ENCODE assay signal across 25 cellular contexts in the genomic region with DNA sequence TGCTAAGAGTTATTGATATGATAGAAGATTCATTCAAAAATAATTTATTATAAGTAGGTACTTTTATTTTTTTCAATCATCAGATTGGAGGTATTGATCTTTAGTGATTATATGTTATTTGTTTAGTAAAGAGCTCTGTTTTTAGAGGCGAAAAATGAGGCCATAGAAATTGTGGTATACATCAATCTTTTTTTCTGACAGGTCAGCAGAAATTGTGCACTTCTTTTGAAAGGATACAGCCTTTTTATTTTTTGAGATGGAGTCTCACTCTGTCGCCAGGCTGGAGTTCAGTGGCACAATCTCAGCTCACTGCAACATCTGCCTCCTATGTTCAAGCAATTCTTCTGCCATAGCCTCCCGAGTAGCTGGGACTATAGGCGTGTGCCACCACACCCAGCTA.
A peak's percentile ranks its signal among the peaks of the same experiment; 100 is the strongest.
DNase-seq lines count a peak whose midpoint lies in the region; ATAC-seq, FAIRE-seq and TF ChIP-seq lines count a peak whose summit lies in the region.
"Had no signal": no experiment of that assay in that cellular context is flagged by ENCODE, and none has a peak within 500 bp of the region (broad histone marks: within the 10 kb centered on the region; RNA-seq: fewer than 3 reads in every experiment).

No MANE protein-coding gene starts in this region.

- H3K9me3 ChIP-seq in HepG2 (ENCODE audit: low read length) (no peaks in the 10 kb centered on the region), right lobe of liver (no peaks in the 10 kb centered on the region), K562 (replicated peaks; ENCODE audit: control insufficient read depth, insufficient read depth, low read depth, low read length) (no peaks in the 10 kb centered on the region)
- H3K9me3 ChIP-seq: BE2C had no signal

- CTCF ChIA-PET in HepG2 (lab: Yijun Ruan, JAX; ENCODE audit: low intra/inter-chr PET ratio, low total read pairs), result no interaction called here
- CTCF ChIA-PET in K562 (lab: Yijun Ruan, JAX; ENCODE audit: low intra/inter-chr PET ratio), result no interaction called here
- CTCF ChIA-PET in activated CD8-positive, alpha-beta T cell treated with anti-CD3 and anti-CD28 coated beads for 36 hours (lab: Charles Lee), result no interaction called here

- no peaks in the 10 kb centered on the region for H3K36me3 ChIP-seq in HepG2 (replicated peaks in 1 of 2; ENCODE audit: control insufficient read depth in 1 of 2, insufficient read depth in 2 of 2, low read length in 2 of 2)
- no peaks in the 10 kb centered on the region for H3K36me3 ChIP-seq in right lobe of liver
- no peaks in the 10 kb centered on the region for H3K36me3 ChIP-seq in K562 (ENCODE audit: control insufficient read depth, insufficient read depth, low read length)
- H3K36me3 ChIP-seq: BE2C, BLaER1 had no signal

- H3K27ac Mint-ChIP-seq in activated CD8-positive, alpha-beta T cell treated with anti-CD3 and anti-CD28 coated beads for 36 hours, result no peak overlapping the region
- H3K27ac Mint-ChIP-seq: CD14-positive monocyte; CD4-positive, alpha-beta memory T cell; CD4-positive, CD25-positive, alpha-beta regulatory T cell; CD8-positive, alpha-beta memory T cell had no signal

- H3K9ac ChIP-seq in HepG2 (ENCODE audit: insufficient read depth, low read depth, low read length) (no peak overlapping the region), K562 (ENCODE audit: insufficient read depth in 1 of 2, low read depth in 2 of 2, low read length in 2 of 2) (no peak overlapping the region)
- H3K9ac ChIP-seq: BLaER1 had no signal

- intact Hi-C loops in HepG2 (cut with micrococcal nuclease; ENCODE audit: unreplicated experiment), result no loop called here
- intact Hi-C loops in right lobe of liver (cut with DNase I), result no loop called here
- intact Hi-C loops in K562 (cut with micrococcal nuclease), result no loop called here
- intact Hi-C loops in activated CD8-positive, alpha-beta T cell treated with anti-CD3 and anti-CD28 coated beads for 36 hours (cut with micrococcal nuclease), result no loop called here

- TF ChIP-seq EP300 in HepG2 (IDR thresholded peaks at IDR 0.05; ENCODE audit: low read depth in 2 of 2, low read length in 2 of 2) (no peak), HepG2 (CRISPR knock-in tag; IDR thresholded peaks at IDR 0.05; ENCODE audit: borderline replicate concordance) (no peak), K562 (IDR thresholded peaks at IDR 0.05; ENCODE audit: low read length) (no peak)

- ATAC-seq in HepG2 (no peak), right lobe of liver (no peak), K562 (no peak)
- ATAC-seq in activated CD8-positive, alpha-beta T cell treated with anti-CD3 and anti-CD28 coated beads for 36 hours, result no peak
- ATAC-seq: GM12878 had no signal

- POLR2A ChIA-PET in HepG2 (lab: Yijun Ruan, JAX) (no interaction called here), K562 (lab: Yijun Ruan, JAX) (interaction anchor here (1.3 kb wide), 1 partner anchor 134 kb away, joined by 3 read pairs; no protein-coding TSS in a partner anchor)
- POLR2A ChIA-PET in activated CD8-positive, alpha-beta T cell treated with anti-CD3 and anti-CD28 coated beads for 36 hours (lab: Charles Lee), result no interaction called here

- H3K27me3 ChIP-seq in HepG2 (ENCODE audit: control insufficient read depth in 1 of 2, insufficient read depth in 2 of 2, low read length in 2 of 2), result no peaks in the 10 kb centered on the region
- H3K27me3 ChIP-seq in right lobe of liver, result no peaks in the 10 kb centered on the region
- H3K27me3 ChIP-seq in K562 (ENCODE audit: control insufficient read depth in 2 of 2, insufficient read depth in 2 of 2, low read length in 2 of 2), result no peaks in the 10 kb centered on the region
- H3K27me3 ChIP-seq: BE2C, BLaER1 had no signal

- H3K4me1 ChIP-seq in HepG2 (ENCODE audit: insufficient read depth, low read length) (peaks cover 5% of the 10 kb centered on the region; the same call in 1 of the 2 replicates), right lobe of liver (no peaks in the 10 kb centered on the region), K562 (replicated peaks in 1 of 2; ENCODE audit: control insufficient read depth in 2 of 2, insufficient read depth in 2 of 2, low read length in 2 of 2) (peaks cover 0 to 3% of the 10 kb centered on the region in 2 experiments; a peak in 2 of 5 replicates)
- H3K4me1 ChIP-seq: BE2C, BLaER1 had no signal

- TF ChIP-seq RAD21 in HepG2 (CRISPR knock-in tag; IDR thresholded peaks at IDR 0.05) (no peak), K562 (CRISPR knock-in tag; conservative IDR thresholded peaks at IDR 0.05 in 1 of 2, IDR thresholded peaks at IDR 0.05 in 1 of 2) (no peak)

- H3K36me3 Mint-ChIP-seq in activated CD8-positive, alpha-beta T cell treated with anti-CD3 and anti-CD28 coated beads for 36 hours (ENCODE audit: low read depth), result no peaks in the 10 kb centered on the region
- H3K36me3 Mint-ChIP-seq: CD14-positive monocyte; CD4-positive, alpha-beta memory T cell; CD4-positive, CD25-positive, alpha-beta regulatory T cell; CD8-positive, alpha-beta memory T cell had no signal

- no peaks in the 10 kb centered on the region for H3K9me3 Mint-ChIP-seq in activated CD8-positive, alpha-beta T cell treated with anti-CD3 and anti-CD28 coated beads for 36 hours
- H3K9me3 Mint-ChIP-seq: CD4-positive, alpha-beta memory T cell had no signal

- no TSS peak for BruUV-seq in HepG2 (replicated peaks; lab: Mats Ljungman, UMichigan)
- BruUV-seq in K562 (replicated peaks; lab: Mats Ljungman, UMichigan), result no TSS peak

- H3K4me3 ChIP-seq in HepG2 (replicated peaks in 1 of 3; ENCODE audit: insufficient read depth in 1 of 3, low read depth in 2 of 3, low read length in 3 of 3), result no peak overlapping the region
- no peak overlapping the region for H3K4me3 ChIP-seq in right lobe of liver
- no peak overlapping the region for H3K4me3 ChIP-seq in K562
- H3K4me3 ChIP-seq: BLaER1, GM12878 had no signal

- H2AFZ ChIP-seq in HepG2 (ENCODE audit: low read length) (no peak overlapping the region), K562 (ENCODE audit: low read depth, low read length) (no peak overlapping the region)

- FAIRE-seq in HepG2 (lab: Jason Lieb, UNC) (no peak), K562 (lab: Jason Lieb, UNC) (no peak)
- FAIRE-seq: GM12878, GM12892, GM18507 had no signal

- in situ Hi-C loops in HepG2 (cut with HindIII; ENCODE audit: extremely low pct_ligation_motif_present, low pct_unique_long_range_greater_than_20kb) (no loop called here), K562 (cut with MboI) (no loop called here)

- TF ChIP-seq POLR2A in HepG2 (IDR thresholded peaks at IDR 0.05; ENCODE audit: insufficient read depth in 1 of 2, low read depth in 2 of 2, low read length in 2 of 2) (no peak), right lobe of liver (IDR thresholded peaks at IDR 0.05) (no peak), K562 (conservative IDR thresholded peaks at IDR 0.05) (no peak)

- H3K27ac ChIP-seq in HepG2 (ENCODE audit: extremely low read length, insufficient read depth, low read length), result no peak overlapping the region
- no peak overlapping the region for H3K27ac ChIP-seq in right lobe of liver
- no peak overlapping the region for H3K27ac ChIP-seq in K562 (ENCODE audit: extremely low read depth, low read depth, low read length)
- H3K27ac ChIP-seq: 22Rv1, BLaER1 had no signal

- H3K79me2 ChIP-seq in HepG2 (ENCODE audit: insufficient read depth, low read length), result no peaks in the 10 kb centered on the region
- no peaks in the 10 kb centered on the region for H3K79me2 ChIP-seq in K562 (ENCODE audit: control insufficient read depth, insufficient read depth, low read length)

- H3K4me1 Mint-ChIP-seq in activated CD8-positive, alpha-beta T cell treated with anti-CD3 and anti-CD28 coated beads for 36 hours (ENCODE audit: low read depth), result no peaks in the 10 kb centered on the region
- H3K4me1 Mint-ChIP-seq: CD14-positive monocyte; CD4-positive, alpha-beta memory T cell; CD4-positive, CD25-positive, alpha-beta regulatory T cell; CD8-positive, alpha-beta memory T cell had no signal

- H3K4me2 ChIP-seq in HepG2 (ENCODE audit: low read depth, low read length), result no peak overlapping the region
- no peak overlapping the region for H3K4me2 ChIP-seq in K562 (ENCODE audit: insufficient read depth, low read length)
- H3K4me2 ChIP-seq: BLaER1 had no signal

- no peak for TF ChIP-seq CTCF in HepG2 (CRISPR knock-in tag; IDR thresholded peaks at IDR 0.05)
- TF ChIP-seq CTCF in right lobe of liver (IDR thresholded peaks at IDR 0.05), result no peak
- TF ChIP-seq CTCF in K562 (IDR thresholded peaks at IDR 0.05 in 2 of 3, conservative IDR thresholded peaks at IDR 0.05 in 1 of 3; ENCODE audit: insufficient read depth in 2 of 3, low read depth in 1 of 3, low read length in 3 of 3), result no peak
- no peak for TF ChIP-seq CTCF in activated CD8-positive, alpha-beta T cell treated with anti-CD3 and anti-CD28 coated beads for 36 hours (IDR thresholded peaks at IDR 0.05)

- DNase-seq in HepG2 (ENCODE audit: low spot score) (no peak), right lobe of liver (no peak), K562 (ENCODE audit: extremely low read depth in 1 of 4, low spot score in 3 of 4) (no peak), NCI-H82 (lab: John Stamatoyannopoulos, UW) (no peak)
- DNase-seq in activated CD8-positive, alpha-beta T cell treated with anti-CD3 and anti-CD28 coated beads for 36 hours, result no peak
- DNase-seq: ACHN; BE2C; C1 segment of cervical spinal cord; CD4-positive, alpha-beta memory T cell; CD4-positive, CD25-positive, alpha-beta regulatory T cell; CD8-positive, alpha-beta memory T cell; COR-L47; DMS 273 treated with DMSO at 0.1 percent for 48 hours; DMS153; DMS53; DMS79; DND-41; EL; GDM1 had no signal

- H3K27me3 Mint-ChIP-seq in activated CD8-positive, alpha-beta T cell treated with anti-CD3 and anti-CD28 coated beads for 36 hours, result peaks cover 1% of the 10 kb centered on the region
- H3K27me3 Mint-ChIP-seq: CD4-positive, alpha-beta memory T cell; CD8-positive, alpha-beta memory T cell had no signal

- 60% methylated on average over 4 of the region's 4 CpGs for WGBS in HepG2 (ENCODE audit: low lambda C conversion rate)
- 71% methylated on average over 4 of the region's 4 CpGs for WGBS in right lobe of liver (ENCODE audit: insufficient coverage, low coverage, low lambda C conversion rate, missing lambda C conversion rate)
- 42% methylated on average over 4 of the region's 4 CpGs for WGBS in K562 (ENCODE audit: insufficient coverage, low coverage, missing lambda C conversion rate)

- no peaks in the 10 kb centered on the region for H3K9me1 ChIP-seq in K562 (ENCODE audit: control insufficient read depth, insufficient read depth, low read length)

- no peaks in the 10 kb centered on the region for H4K20me1 ChIP-seq in HepG2 (ENCODE audit: insufficient read depth, low read length)
- no peaks in the 10 kb centered on the region for H4K20me1 ChIP-seq in K562 (replicated peaks; ENCODE audit: control insufficient read depth, insufficient read depth, low read length)
- H4K20me1 ChIP-seq: BLaER1 had no signal

- no peak overlapping the region for H3K4me3 Mint-ChIP-seq in activated CD8-positive, alpha-beta T cell treated with anti-CD3 and anti-CD28 coated beads for 36 hours
- H3K4me3 Mint-ChIP-seq: CD14-positive monocyte; CD4-positive, alpha-beta memory T cell; CD4-positive, CD25-positive, alpha-beta regulatory T cell; CD8-positive, alpha-beta memory T cell had no signal

TF ChIP-seq in HepG2, 621 proteins besides CTCF, POLR2A, EP300 and RAD21 (continues in another document):
- peak; percentile 77 to 90 for TF ChIP-seq MAFK (conservative IDR thresholded peaks at IDR 0.05 in 1 of 2, IDR thresholded peaks at IDR 0.05 in 1 of 2; ENCODE audit: low read length in 2 of 2)

TF ChIP-seq in K562, 482 proteins besides CTCF, POLR2A, EP300 and RAD21 (continues in another document):
- TF ChIP-seq C11orf30 (IDR thresholded peaks at IDR 0.05; ENCODE audit: low read depth) (peak; percentile 85), ZNF316 (IDR thresholded peaks at IDR 0.05) (peak; percentile 92)

Comparison
In these comparisons a context has a peak if more than half of its experiments do, and no peak if none do; other contexts are left out.
1. Of the 241 proteins assayed by ChIP-seq in both HepG2 and K562: peak only in HepG2: none; only in K562: MAFG and MEIS2; in both: MAFF and MAFK; in neither: 237.